ENCODE assay signal across 8 cellular contexts in genomic region chr1:150514913-150515327, GRCh38. TPM values are rescaled to one million over a fixed set of nuclear protein-coding genes. Genes with fewer than 3 reads are reported as not detected.
DNase-seq lines count a peak whose midpoint lies in the region; ATAC-seq, FAIRE-seq and TF ChIP-seq lines count a peak whose summit lies in the region.

No MANE protein-coding gene starts in this region.

- H3K14ac ChIP-seq in H1 (ENCODE audit: insufficient read length): no peak overlapping the region

- no peak overlapping the region for H2BK120ac ChIP-seq in H1 (replicated peaks; ENCODE audit: low read depth, low read length)

- H3K4me3 ChIP-seq in CD4-positive, CD25-positive, alpha-beta regulatory T cell (ENCODE audit: low read depth, low read length): peak overlapping the region; percentile 81
- H3K4me3 ChIP-seq in LNCaP clone FGC (ENCODE audit: low read depth, low read length) (peak overlapping the region; percentile 60), H1 (ENCODE audit: extremely low read depth in 1 of 4, insufficient read depth in 2 of 4, low read depth in 3 of 4, low read length in 4 of 4) (peak overlapping the region; percentile 72 to 91 (median 82)), neural cell (ENCODE audit: low read length) (peak overlapping the region; percentile 78)

- H2BK15ac ChIP-seq in H1 (ENCODE audit: low read length): peak overlapping the region; percentile 100; the same call in 1 of the 2 replicates

- no peak overlapping the region for H4K91ac ChIP-seq in H1 (replicated peaks; ENCODE audit: insufficient read length, low read length)

- H3K36me3 Mint-ChIP-seq in CD4-positive, CD25-positive, alpha-beta regulatory T cell: no peaks in the 10 kb centered on the region

- H3K4me2 ChIP-seq in H1 (ENCODE audit: insufficient read depth in 1 of 2, low read depth in 2 of 2, low read length in 2 of 2): peak overlapping the region; percentile 88 to 91
- H3K4me2 ChIP-seq in neural cell (ENCODE audit: low read length): peak overlapping the region; percentile 81

- DNase-seq in CD4-positive, CD25-positive, alpha-beta regulatory T cell: no peak
- DNase-seq in LNCaP clone FGC (ENCODE audit: low read depth) (no peak), H1 (ENCODE audit: low read depth in 1 of 2, low spot score in 2 of 2) (no peak), retina (no peak), NCI-H1105 (lab: John Stamatoyannopoulos, UW) (no peak)

- H3K9me3 ChIP-seq in CD4-positive, CD25-positive, alpha-beta regulatory T cell (ENCODE audit: control insufficient read depth in 2 of 2, low read length in 2 of 2): no peaks in the 10 kb centered on the region
- H3K9me3 ChIP-seq in H1 (ENCODE audit: insufficient read depth in 2 of 2, low read depth in 1 of 2, low read length in 1 of 2) (no peaks in the 10 kb centered on the region), neural cell (ENCODE audit: low read length) (no peaks in the 10 kb centered on the region)

- no peak overlapping the region for H4K5ac ChIP-seq in H1 (ENCODE audit: insufficient read length, low read depth, low read length)

- H3K36me3 ChIP-seq in CD4-positive, CD25-positive, alpha-beta regulatory T cell (ENCODE audit: control insufficient read depth, insufficient read depth, low read length): no peaks in the 10 kb centered on the region
- no peaks in the 10 kb centered on the region for H3K36me3 ChIP-seq in H1 (ENCODE audit: control insufficient read depth in 2 of 4, insufficient read depth in 4 of 4, low read length in 3 of 4)
- H3K36me3 ChIP-seq in neural cell (ENCODE audit: insufficient read depth, low read length): no peaks in the 10 kb centered on the region

- no peaks in the 10 kb centered on the region for H3K27me3 ChIP-seq in CD4-positive, CD25-positive, alpha-beta regulatory T cell (ENCODE audit: control insufficient read depth, insufficient read depth, low read length)
- no peaks in the 10 kb centered on the region; a peak in 1 of 7 replicates for H3K27me3 ChIP-seq in H1 (replicated peaks in 1 of 4; ENCODE audit: control insufficient read depth in 3 of 4, extremely low read depth in 1 of 4, insufficient read depth in 3 of 4, low read length in 3 of 4)
- no peaks in the 10 kb centered on the region for H3K27me3 ChIP-seq in neural cell (ENCODE audit: insufficient read depth, low read depth, low read length)

- H2BK12ac ChIP-seq in H1 (ENCODE audit: low read depth, low read length): peak overlapping the region; percentile 55; the same call in 1 of the 2 replicates

- peak overlapping the region; percentile 45; the same call in 1 of the 2 replicates for H4K8ac ChIP-seq in H1 (ENCODE audit: extremely low read depth, insufficient read depth, low read length)

- H2BK5ac ChIP-seq in H1 (ENCODE audit: low read depth, low read length): no peak overlapping the region

- H3F3A ChIP-seq in neural cell (ENCODE audit: insufficient read depth, low read length, poor library complexity, severe bottlenecking): no peaks in the 10 kb centered on the region

- H3K4me1 ChIP-seq in CD4-positive, CD25-positive, alpha-beta regulatory T cell (ENCODE audit: control insufficient read depth, insufficient read depth, low read length, poor library complexity, severe bottlenecking): peaks cover 19% of the 10 kb centered on the region
- peaks cover 0 to 4% (median 3%) of the 10 kb centered on the region in 4 experiments; a peak in 5 of 7 replicates for H3K4me1 ChIP-seq in H1 (replicated peaks in 1 of 4; ENCODE audit: control insufficient read depth in 3 of 4, insufficient read depth in 4 of 4, low read length in 3 of 4)

- H2AK5ac ChIP-seq in H1 (ENCODE audit: low read depth, low read length): no peak overlapping the region

- no peaks in the 10 kb centered on the region for H3K9me2 ChIP-seq in neural cell (ENCODE audit: insufficient read depth, low read length)

- H2BK20ac ChIP-seq in H1 (ENCODE audit: low read length): no peak overlapping the region

- peaks cover 5% of the 10 kb centered on the region for H3K23me2 ChIP-seq in H1 (ENCODE audit: low read depth, low read length)

- no peak overlapping the region for H3K23ac ChIP-seq in H1 (ENCODE audit: insufficient read length)

- peaks cover 7% of the 10 kb centered on the region for H3K27me3 Mint-ChIP-seq in CD4-positive, CD25-positive, alpha-beta regulatory T cell

- peak overlapping the region; percentile 86 for H2AFZ ChIP-seq in H1 (ENCODE audit: low read length)
- H2AFZ ChIP-seq in neural cell (ENCODE audit: low read depth, low read length): peak overlapping the region; percentile 58

- no peak for TF ChIP-seq RAD21 in H1 (IDR thresholded peaks at IDR 0.05 in 1 of 2, conservative IDR thresholded peaks at IDR 0.05 in 1 of 2; ENCODE audit: low read depth in 2 of 2, low read length in 2 of 2)
- TF ChIP-seq RAD21 in neural cell (conservative IDR thresholded peaks at IDR 0.05): no peak

- peaks cover 0 to 25% (median 15%) of the 10 kb centered on the region in 4 donors for H3K4me1 Mint-ChIP-seq in CD4-positive, CD25-positive, alpha-beta regulatory T cell

- H3K79me2 ChIP-seq in H1 (ENCODE audit: control insufficient read depth in 1 of 2, insufficient read depth in 2 of 2, low read length in 2 of 2) (no peaks in the 10 kb centered on the region), neural cell (replicated peaks; ENCODE audit: insufficient read depth, low read length) (no peaks in the 10 kb centered on the region)

- H3K79me1 ChIP-seq in H1 (ENCODE audit: low read depth, low read length): no peaks in the 10 kb centered on the region

- ATAC-seq in CD4-positive, CD25-positive, alpha-beta regulatory T cell (ENCODE audit: low read depth in 2 of 2): no peak
- no peak for ATAC-seq in GM18520 (IDR thresholded peaks at IDR 0.05; ENCODE audit: unreplicated experiment)
- ATAC-seq in GM21529 (IDR thresholded peaks at IDR 0.05; ENCODE audit: unreplicated experiment): no peak

- 44% methylated on average over 21 of the region's 21 CpGs; no CpG with 5 or more reads in 1 of the 2 experiments for WGBS in H1 (ENCODE audit: extremely low coverage in 1 of 2, insufficient coverage in 1 of 2, insufficient read length in 1 of 2, insufficient replicate concordance in 2 of 2, low coverage in 1 of 2, low lambda C conversion rate in 2 of 2, missing lambda C conversion rate in 1 of 2), 2 experiments

- H3K9me3 Mint-ChIP-seq in CD4-positive, CD25-positive, alpha-beta regulatory T cell: no peaks in the 10 kb centered on the region

- H3K9ac ChIP-seq in H1 (replicated peaks in 1 of 4; ENCODE audit: extremely low read depth in 1 of 4, low read depth in 3 of 4, low read length in 3 of 4): peak overlapping the region in 3 of 4 experiments; percentile 48 to 73 (median 55); a peak in 6 of 7 replicates
- peak overlapping the region; percentile 63 for H3K9ac ChIP-seq in neural cell (ENCODE audit: low read length)

- peak overlapping the region; percentile 74 to 95 (median 92) for H3K4me3 Mint-ChIP-seq in CD4-positive, CD25-positive, alpha-beta regulatory T cell

- no peak overlapping the region for H3K27ac ChIP-seq in CD4-positive, CD25-positive, alpha-beta regulatory T cell (ENCODE audit: insufficient read depth, low read length, poor library complexity, severe bottlenecking)
- no peak overlapping the region for H3K27ac ChIP-seq in H1 (ENCODE audit: low read depth, low read length)
- H3K27ac ChIP-seq in neural cell (ENCODE audit: low read length): peak overlapping the region; percentile 38

- POLR2A ChIA-PET in H1 (lab: Charles Lee; ENCODE audit: partially characterized antibody): interaction anchor here (0.6 to 2.4 kb wide), 13 partner anchors 13 to 259 kb away, joined by 3 to 10 read pairs (median 4); partner anchors contain the start of genes ADAMTSL4, MCL1 and RPRD2

- H4K20me1 ChIP-seq in H1 (replicated peaks in 1 of 2; ENCODE audit: control insufficient read depth in 1 of 2, insufficient read depth in 2 of 2, low read length in 2 of 2) (no peaks in the 10 kb centered on the region), neural cell (ENCODE audit: insufficient read depth) (no peaks in the 10 kb centered on the region)

- TF ChIP-seq POLR2A in H1 (IDR thresholded peaks at IDR 0.05; ENCODE audit: control extremely low read depth in 1 of 2, low read depth in 2 of 2, low read length in 2 of 2): no peak

- CTCF ChIA-PET in H1 (lab: Charles Lee; ENCODE audit: partially characterized antibody): interaction anchor here (1.4 to 22.4 kb wide), 5 partner anchors 11 to 45 kb away, joined by 3 to 253 read pairs (median 4); no protein-coding TSS in a partner anchor

- no peak overlapping the region for H3K4ac ChIP-seq in H1 (replicated peaks; ENCODE audit: insufficient read length, low read depth, low read length)

- TF ChIP-seq CTCF in LNCaP clone FGC (IDR thresholded peaks at IDR 0.05; ENCODE audit: control insufficient read depth, extremely low read depth, insufficient read depth) (no peak), H1 (IDR thresholded peaks at IDR 0.05; ENCODE audit: control extremely low read depth in 1 of 3, insufficient read depth in 1 of 3, low read depth in 1 of 3, low read length in 3 of 3) (no peak), neural cell (IDR thresholded peaks at IDR 0.05; ENCODE audit: poor library complexity, severe bottlenecking) (no peak)

- no peak for TF ChIP-seq EP300 in H1 (IDR thresholded peaks at IDR 0.05; ENCODE audit: borderline replicate concordance in 1 of 2, low read depth in 2 of 2, low read length in 2 of 2)
- TF ChIP-seq EP300 in neural cell (conservative IDR thresholded peaks at IDR 0.05; ENCODE audit: poor library complexity, severe bottlenecking): no peak

- peak overlapping the region; percentile 79 for H3K56ac ChIP-seq in H1 (replicated peaks; ENCODE audit: insufficient read length, low read depth, low read length)

- H3K18ac ChIP-seq in H1 (ENCODE audit: extremely low read depth, low read length): peak overlapping the region; percentile 72; the same call in 1 of the 2 replicates

- H3K27ac Mint-ChIP-seq in CD4-positive, CD25-positive, alpha-beta regulatory T cell: peak overlapping the region in 2 of 3 donors; percentile 77 to 87

- FAIRE-seq in H1 (lab: Jason Lieb, UNC): no peak

RNA-seq across cellular contexts. Expression of gene FALEC, which starts 0.6 kb away (rescaled TPM):
- not detected for total RNA-seq in CD4-positive, CD25-positive, alpha-beta regulatory T cell
- under 1 TPM in 1 of 4 donors, not detected in 3; 0.42 TPM for polyA plus RNA-seq in CD4-positive, CD25-positive, alpha-beta regulatory T cell
- 1.1 TPM in 1 of 2 replicates, not detected in the other for total RNA-seq in H1 (2021; fragmentation: NEBNext Ultra II Directional; extraction: Animal tissue kit (Norgen Biotek cat#: 25700))
- polyA plus RNA-seq in H1 (2011; rRNA removed) (not detected in 2 replicates), neural cell (not detected in 2 replicates)
- 0.19 TPM for polyA plus RNA-seq in H1 (2011; cell fraction: cytosol; rRNA removed)
- polyA plus RNA-seq in H1 (2011; cell fraction: nucleus; rRNA removed): not detected
- polyA plus RNA-seq in H1 (2012, experiment 1 of 2): 0.36 to 1.0 TPM (median 0.75 TPM) in 4 replicates
- not detected for polyA plus RNA-seq in H1 (2012, experiment 2 of 2)
- polyA plus RNA-seq in H1 (2013, experiment 1 of 2): 0.45 TPM
- polyA plus RNA-seq in H1 (2013, experiment 2 of 2): 0.11 TPM
- 0.57 TPM in 1 of 2 replicates, not detected in the other for polyA minus RNA-seq in H1 (2011; rRNA and poly(A)+ RNA removed)
- polyA minus RNA-seq in H1 (2011; cell fraction: cytosol; rRNA and poly(A)+ RNA removed): not detected
- not detected for polyA minus RNA-seq in H1 (2011; cell fraction: nucleus; rRNA and poly(A)+ RNA removed)
- not detected in 2 replicates for polyA minus RNA-seq in neural cell

RNA-seq across cellular contexts. Expression of gene ECM1, which starts 7.0 kb away (rescaled TPM):
- 0.22 TPM for total RNA-seq in CD4-positive, CD25-positive, alpha-beta regulatory T cell
- under 1 TPM in 1 of 4 donors, not detected in 3; 0.10 TPM for polyA plus RNA-seq in CD4-positive, CD25-positive, alpha-beta regulatory T cell
- total RNA-seq in H1 (2021; fragmentation: NEBNext Ultra II Directional; extraction: Animal tissue kit (Norgen Biotek cat#: 25700)): 0.73 and 0.95 TPM in 2 replicates
- polyA plus RNA-seq in H1 (2011; rRNA removed): 0.98 and 1.1 TPM in 2 replicates
- polyA plus RNA-seq in H1 (2011; cell fraction: cytosol; rRNA removed): 1.0 TPM
- polyA plus RNA-seq in H1 (2011; cell fraction: nucleus; rRNA removed): 5.8 TPM
- 0.83 to 1.3 TPM (median 1.2 TPM) in 4 replicates for polyA plus RNA-seq in H1 (2012, experiment 1 of 2)
- polyA plus RNA-seq in H1 (2012, experiment 2 of 2): 0.63 TPM
- 0.81 TPM for polyA plus RNA-seq in H1 (2013, experiment 1 of 2)
- polyA plus RNA-seq in H1 (2013, experiment 2 of 2): 0.87 TPM
- 0.32 and 0.37 TPM in 2 replicates for polyA minus RNA-seq in H1 (2011; rRNA and poly(A)+ RNA removed)
- not detected for polyA minus RNA-seq in H1 (2011; cell fraction: cytosol; rRNA and poly(A)+ RNA removed)
- 1.7 TPM for polyA minus RNA-seq in H1 (2011; cell fraction: nucleus; rRNA and poly(A)+ RNA removed)
- polyA plus RNA-seq in neural cell: 2.3 and 4.2 TPM in 2 replicates
- polyA minus RNA-seq in neural cell: 0.58 and 0.73 TPM in 2 replicates

RNA-seq across cellular contexts. Expression of gene TARS2, which starts 27.7 kb away (rescaled TPM):
- 34.0 TPM for total RNA-seq in CD4-positive, CD25-positive, alpha-beta regulatory T cell
- polyA plus RNA-seq in CD4-positive, CD25-positive, alpha-beta regulatory T cell: 10 to 100 TPM; 28.6 to 36.6 (median 31.5) TPM
- 32.7 and 39.1 TPM in 2 replicates for total RNA-seq in H1 (2021; fragmentation: NEBNext Ultra II Directional; extraction: Animal tissue kit (Norgen Biotek cat#: 25700))
- polyA plus RNA-seq in H1 (2011; rRNA removed) (38.9 and 54.0 TPM in 2 replicates), neural cell (19.4 and 22.8 TPM in 2 replicates)
- 43.4 TPM for polyA plus RNA-seq in H1 (2011; cell fraction: cytosol; rRNA removed)
- 72.0 TPM for polyA plus RNA-seq in H1 (2011; cell fraction: nucleus; rRNA removed)
- polyA plus RNA-seq in H1 (2012, experiment 1 of 2): 23.5 to 36.5 TPM (median 29.5 TPM) in 4 replicates
- polyA plus RNA-seq in H1 (2012, experiment 2 of 2): 42.9 TPM
- polyA plus RNA-seq in H1 (2013, experiment 1 of 2): 24.6 TPM
- polyA plus RNA-seq in H1 (2013, experiment 2 of 2): 22.0 TPM
- polyA minus RNA-seq in H1 (2011; rRNA and poly(A)+ RNA removed): 39.4 and 41.3 TPM in 2 replicates
- 16.2 TPM for polyA minus RNA-seq in H1 (2011; cell fraction: cytosol; rRNA and poly(A)+ RNA removed)
- polyA minus RNA-seq in H1 (2011; cell fraction: nucleus; rRNA and poly(A)+ RNA removed): 28.1 TPM
- 17.0 and 20.9 TPM in 2 replicates for polyA minus RNA-seq in neural cell

RNA-seq across cellular contexts. Expression of gene ADAMTSL4, which starts 34.3 kb away (rescaled TPM):
- 0.12 TPM for total RNA-seq in CD4-positive, CD25-positive, alpha-beta regulatory T cell
- polyA plus RNA-seq in CD4-positive, CD25-positive, alpha-beta regulatory T cell: under 1 TPM in 1 of 4 donors, not detected in 3; 0.22 TPM
- 5.3 and 5.4 TPM in 2 replicates for total RNA-seq in H1 (2021; fragmentation: NEBNext Ultra II Directional; extraction: Animal tissue kit (Norgen Biotek cat#: 25700))
- 4.2 and 5.9 TPM in 2 replicates for polyA plus RNA-seq in H1 (2011; rRNA removed)
- polyA plus RNA-seq in H1 (2011; cell fraction: cytosol; rRNA removed): 3.1 TPM
- polyA plus RNA-seq in H1 (2011; cell fraction: nucleus; rRNA removed): 26.7 TPM
- polyA plus RNA-seq in H1 (2012, experiment 1 of 2): 4.9 to 7.2 TPM (median 6.7 TPM) in 4 replicates
- polyA plus RNA-seq in H1 (2012, experiment 2 of 2): 3.8 TPM
- 9.2 TPM for polyA plus RNA-seq in H1 (2013, experiment 1 of 2)
- polyA plus RNA-seq in H1 (2013, experiment 2 of 2): 8.1 TPM
- polyA minus RNA-seq in H1 (2011; rRNA and poly(A)+ RNA removed): 0.73 and 0.85 TPM in 2 replicates
- 2.6 TPM for polyA minus RNA-seq in H1 (2011; cell fraction: cytosol; rRNA and poly(A)+ RNA removed)
- polyA minus RNA-seq in H1 (2011; cell fraction: nucleus; rRNA and poly(A)+ RNA removed): 3.5 TPM
- polyA plus RNA-seq in neural cell: 0.56 TPM in 1 of 2 replicates, not detected in the other
- not detected in 2 replicates for polyA minus RNA-seq in neural cell
